ENCODE assay signal across 30 cellular contexts in the genomic region with DNA sequence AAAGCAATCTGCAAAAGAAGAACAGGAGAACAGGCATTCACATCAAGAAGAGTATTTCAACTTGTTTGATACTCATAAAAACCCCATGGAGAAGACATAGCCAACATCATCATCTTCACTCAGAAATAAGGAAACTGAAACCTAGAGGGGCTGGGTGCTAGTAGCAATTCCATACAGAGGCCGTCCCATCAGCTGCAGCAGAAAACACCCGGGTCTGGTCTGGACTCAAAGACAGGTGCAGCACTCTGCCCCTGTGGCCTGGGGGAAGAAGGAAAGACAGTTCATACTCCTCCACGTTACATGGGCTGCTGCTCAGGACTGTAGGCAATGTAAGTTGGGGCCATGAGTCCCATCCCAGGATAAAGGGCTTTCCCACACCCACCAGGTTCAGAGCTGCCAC. TPM values are rescaled to one million over a fixed set of nuclear protein-coding genes. Genes with fewer than 3 reads are reported as not detected.
"Had no signal": no experiment of that assay in that cellular context is flagged by ENCODE, and none has a peak within 500 bp of the region (broad histone marks: within the 10 kb centered on the region; RNA-seq: fewer than 3 reads in every experiment).

No MANE protein-coding gene starts in this region.

- H3K27ac Mint-ChIP-seq: activated B cell treated with CpG ODN at 0.5 μM for 24 hours; activated CD4-positive, alpha-beta memory T cell treated with anti-CD3 and anti-CD28 coated beads, Interleukin-2, amount 10 ng/mL, durations not matched to agents 7 days and 5 days; activated CD4-positive, alpha-beta T cell treated with anti-CD3 and anti-CD28 coated beads, Interleukin-2, amount 10 ng/mL, durations not matched to agents 7 days and 5 days had no signal

- ATAC-seq: body of pancreas, Panc1, Right ventricle myocardium inferior had no signal

- H3K4me3 Mint-ChIP-seq: activated B cell treated with CpG ODN at 0.5 μM for 24 hours; activated CD4-positive, alpha-beta memory T cell treated with anti-CD3 and anti-CD28 coated beads, Interleukin-2, amount 10 ng/mL, durations not matched to agents 7 days and 5 days; activated CD4-positive, alpha-beta T cell treated with anti-CD3 and anti-CD28 coated beads, Interleukin-2, amount 10 ng/mL, durations not matched to agents 7 days and 5 days; activated naive CD4-positive, alpha-beta T cell treated with anti-CD3 and anti-CD28 coated beads, Interleukin-2, amount 10 ng/mL, durations not matched to agents 7 days and 5 days; activated T-cell treated with anti-CD3 and anti-CD28 coated beads, Interleukin-2, amount 50 U/mL, for 4 hours; T-cell had no signal

- DNase-seq: activated B cell treated with CpG ODN at 0.5 μM for 24 hours; activated CD4-positive, alpha-beta memory T cell treated with anti-CD3 and anti-CD28 coated beads, Interleukin-2, amount 10 ng/mL, durations not matched to agents 7 days and 5 days; activated CD4-positive, alpha-beta T cell treated with anti-CD3 and anti-CD28 coated beads for 1 hour; activated CD4-positive, alpha-beta T cell treated with anti-CD3 and anti-CD28 coated beads, Interleukin-2, amount 10 ng/mL, durations not matched to agents 7 days and 5 days; activated effector memory CD4-positive, alpha-beta T cell treated with anti-CD3 and anti-CD28 coated beads, Interleukin-2, amount 50 U/mL, for 16 hours; activated naive CD4-positive, alpha-beta T cell treated with anti-CD3 and anti-CD28 coated beads, Interleukin-2, amount 10 ng/mL, durations not matched to agents 7 days and 5 days; activated T-cell treated with anti-CD3 and anti-CD28 coated beads, Interleukin-2, amount 50 U/mL, for 4 hours; amniotic stem cell; body of pancreas; MG63; MV-4-11; NCI-H1092 treated with DMSO at 0.1 percent for 48 hours; NCI-H1417 treated with DMSO at 0.1 percent for 48 hours; NCI-H1694; NCI-H2029; NCI-H2107; NCI-H2171 treated with DMSO at 0.1 percent for 48 hours; NCI-H226; NCI-H526; NCI-H774; NK-92 treated with Interleukin-12 subunit alpha and Interleukin-12 subunit beta, amount 100 ng/mL, for 24 hours; OCI-M1; RPMI8226; T-cell; T-helper 2 cell; T1000 had no signal

- H3K9me3 Mint-ChIP-seq: activated B cell treated with CpG ODN at 0.5 μM for 24 hours; activated CD4-positive, alpha-beta memory T cell treated with anti-CD3 and anti-CD28 coated beads, Interleukin-2, amount 10 ng/mL, durations not matched to agents 7 days and 5 days; activated naive CD4-positive, alpha-beta T cell treated with anti-CD3 and anti-CD28 coated beads, Interleukin-2, amount 10 ng/mL, durations not matched to agents 7 days and 5 days; activated T-cell treated with anti-CD3 and anti-CD28 coated beads, Interleukin-2, amount 50 U/mL, for 4 hours; T-cell had no signal

- H3K4me1 Mint-ChIP-seq: activated B cell treated with CpG ODN at 0.5 μM for 24 hours had no signal

- H3K27me3 Mint-ChIP-seq: activated CD4-positive, alpha-beta memory T cell treated with anti-CD3 and anti-CD28 coated beads, Interleukin-2, amount 10 ng/mL, durations not matched to agents 7 days and 5 days; T-cell had no signal

RNA-seq across cellular contexts. Expression of gene GZMA, which starts 11.6 kb away (rescaled TPM):
- total RNA-seq: activated B cell treated with CpG ODN at 0.5 μM for 24 hours, ascending aorta, body of pancreas, NCI-H460 had no signal

RNA-seq across cellular contexts. Expression of gene GPX8, which starts 45.9 kb away (rescaled TPM):
- total RNA-seq: activated B cell treated with CpG ODN at 0.5 μM for 24 hours; activated CD4-positive, alpha-beta memory T cell treated with anti-CD3 and anti-CD28 coated beads, Interleukin-2, amount 10 ng/mL, durations not matched to agents 7 days and 5 days; activated CD4-positive, alpha-beta T cell treated with anti-CD3 and anti-CD28 coated beads, Interleukin-2, amount 10 ng/mL, durations not matched to agents 7 days and 5 days had no signal

RNA-seq across cellular contexts. Expression of gene CDC20B, which starts 58.9 kb away (rescaled TPM):
- total RNA-seq: activated B cell treated with CpG ODN at 0.5 μM for 24 hours, ascending aorta, body of pancreas, NCI-H460, Right ventricle myocardium inferior, T-cell had no signal
